ENCODE assay signal across 22 cellular contexts in the genomic region with DNA sequence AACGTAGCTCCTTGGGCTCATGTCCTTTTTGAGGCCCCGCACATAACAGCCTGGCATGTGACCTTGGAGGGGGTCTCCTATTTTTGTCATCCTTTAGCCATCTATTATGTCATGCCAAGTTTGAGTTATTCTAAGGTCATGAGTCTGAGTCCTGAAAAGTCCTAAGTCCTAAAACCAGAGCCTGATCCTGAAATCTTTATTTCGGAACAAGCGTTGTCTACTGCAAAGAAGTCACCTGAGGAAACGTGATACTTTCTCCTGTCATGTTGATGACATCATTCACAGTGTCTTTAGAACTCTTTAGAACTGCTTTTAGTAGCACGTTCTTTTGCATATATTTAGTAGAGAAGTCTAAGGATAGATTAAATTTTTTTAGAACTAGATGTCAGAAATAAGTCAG.
"Had no signal": no experiment of that assay in that cellular context is flagged by ENCODE, and none has a peak within 500 bp of the region (broad histone marks: within the 10 kb centered on the region; RNA-seq: fewer than 3 reads in every experiment).

No MANE protein-coding gene starts in this region.

- DNase-seq: activated CD4-positive, alpha-beta T cell treated with anti-CD3 and anti-CD28 coated beads, Interleukin-2, amount 10 ng/mL, durations not matched to agents 24 days and 14 days; activated CD8-positive, alpha-beta T cell treated with anti-CD3 and anti-CD28 coated beads, Interleukin-2, amount 10 ng/mL, durations not matched to agents 7 days and 5 days; activated naive CD4-positive, alpha-beta T cell treated with anti-CD3 and anti-CD28 coated beads, Interleukin-2, amount 10 ng/mL, durations not matched to agents 7 days and 5 days; activated T-cell treated with anti-CD3 and anti-CD28 coated beads, Interleukin-2, amount 50 U/mL, for 24 hours; cerebellar nuclear complex; dermis blood vessel endothelial cell; effector memory CD4-positive, alpha-beta T cell; esophagus squamous epithelium; natural killer cell; posterior cingulate gyrus; right cardiac atrium; stimulated activated CD4-positive, alpha-beta T cell treated with anti-CD3 and anti-CD28 coated beads, Interleukin-15, amount 100 ng/mL, for 24 hours; stimulated activated CD4-positive, alpha-beta T cell treated with anti-CD3 and anti-CD28 coated beads, Interleukin-4, amount 100 ng/mL, for 1 hour; stimulated activated naive CD8-positive, alpha-beta T cell treated with anti-CD3 and anti-CD28 coated beads, Interleukin-15, amount 100 ng/mL, for 72 hours; upper lobe of right lung had no signal

- FAIRE-seq: bronchial epithelial cell, endothelial cell of umbilical vein, small intestine had no signal

- H3K36me3 Mint-ChIP-seq: activated naive CD4-positive, alpha-beta T cell treated with anti-CD3 and anti-CD28 coated beads, Interleukin-2, amount 10 ng/mL, durations not matched to agents 7 days and 5 days; memory B cell; natural killer cell had no signal

- H3K4me1 ChIP-seq: upper lobe of right lung had no signal

- H3K27ac ChIP-seq: esophagus squamous epithelium, upper lobe of right lung had no signal

- H3K27ac Mint-ChIP-seq: activated CD4-positive, alpha-beta T cell treated with anti-CD3 and anti-CD28 coated beads, Interleukin-2, amount 10 ng/mL, durations not matched to agents 24 days and 14 days; activated CD8-positive, alpha-beta T cell treated with anti-CD3 and anti-CD28 coated beads, Interleukin-2, amount 10 ng/mL, durations not matched to agents 7 days and 5 days; activated naive CD4-positive, alpha-beta T cell treated with anti-CD3 and anti-CD28 coated beads, Interleukin-2, amount 10 ng/mL, durations not matched to agents 7 days and 5 days; activated T-cell treated with anti-CD3 and anti-CD28 coated beads, Interleukin-2, amount 50 U/mL, for 24 hours; memory B cell; natural killer cell; stimulated activated naive CD8-positive, alpha-beta T cell treated with anti-CD3 and anti-CD28 coated beads, Interleukin-15, amount 100 ng/mL, for 72 hours; T-helper 2 cell treated with Interferon-gamma antibody and Interleukin-4, amounts not matched to agents 5 μg/mL and 100 μg/mL, for 36 hours had no signal

- H3K9me3 ChIP-seq: ascending aorta, esophagus squamous epithelium, mucosa of descending colon, upper lobe of right lung had no signal

- H3K27me3 Mint-ChIP-seq: stimulated activated naive CD8-positive, alpha-beta T cell treated with anti-CD3 and anti-CD28 coated beads, Interleukin-15, amount 100 ng/mL, for 72 hours had no signal

- H3K4me3 ChIP-seq: ascending aorta, esophagus squamous epithelium, mucosa of descending colon, upper lobe of right lung had no signal

- ATAC-seq: activated CD8-positive, alpha-beta T cell treated with anti-CD3 and anti-CD28 coated beads, Interleukin-2, amount 10 ng/mL, durations not matched to agents 7 days and 5 days; natural killer cell; stimulated activated naive CD8-positive, alpha-beta T cell treated with anti-CD3 and anti-CD28 coated beads, Interleukin-15, amount 100 ng/mL, for 72 hours; upper lobe of right lung had no signal

- H3K4me3 Mint-ChIP-seq: activated CD4-positive, alpha-beta T cell treated with anti-CD3 and anti-CD28 coated beads, Interleukin-2, amount 10 ng/mL, durations not matched to agents 24 days and 14 days; activated CD8-positive, alpha-beta T cell treated with anti-CD3 and anti-CD28 coated beads, Interleukin-2, amount 10 ng/mL, durations not matched to agents 7 days and 5 days; activated naive CD4-positive, alpha-beta T cell treated with anti-CD3 and anti-CD28 coated beads, Interleukin-2, amount 10 ng/mL, durations not matched to agents 7 days and 5 days; activated T-cell treated with anti-CD3 and anti-CD28 coated beads, Interleukin-2, amount 50 U/mL, for 24 hours; memory B cell; natural killer cell; stimulated activated naive CD8-positive, alpha-beta T cell treated with anti-CD3 and anti-CD28 coated beads, Interleukin-15, amount 100 ng/mL, for 72 hours; T-helper 2 cell treated with Interferon-gamma antibody and Interleukin-4, amounts not matched to agents 5 μg/mL and 100 μg/mL, for 36 hours had no signal

- H3K9me3 Mint-ChIP-seq: activated CD4-positive, alpha-beta T cell treated with anti-CD3 and anti-CD28 coated beads, Interleukin-2, amount 10 ng/mL, durations not matched to agents 24 days and 14 days; activated naive CD4-positive, alpha-beta T cell treated with anti-CD3 and anti-CD28 coated beads, Interleukin-2, amount 10 ng/mL, durations not matched to agents 7 days and 5 days; activated T-cell treated with anti-CD3 and anti-CD28 coated beads, Interleukin-2, amount 50 U/mL, for 24 hours; memory B cell; natural killer cell; stimulated activated naive CD8-positive, alpha-beta T cell treated with anti-CD3 and anti-CD28 coated beads, Interleukin-15, amount 100 ng/mL, for 72 hours; T-helper 2 cell treated with Interferon-gamma antibody and Interleukin-4, amounts not matched to agents 5 μg/mL and 100 μg/mL, for 36 hours had no signal

- H3K27me3 ChIP-seq: ascending aorta, esophagus squamous epithelium, upper lobe of right lung had no signal

- H3K36me3 ChIP-seq: upper lobe of right lung had no signal

- H3K4me1 Mint-ChIP-seq: activated CD4-positive, alpha-beta T cell treated with anti-CD3 and anti-CD28 coated beads, Interleukin-2, amount 10 ng/mL, durations not matched to agents 24 days and 14 days; activated naive CD4-positive, alpha-beta T cell treated with anti-CD3 and anti-CD28 coated beads, Interleukin-2, amount 10 ng/mL, durations not matched to agents 7 days and 5 days; memory B cell; natural killer cell; stimulated activated naive CD8-positive, alpha-beta T cell treated with anti-CD3 and anti-CD28 coated beads, Interleukin-15, amount 100 ng/mL, for 72 hours had no signal
